ENCODE assay signal across 19 cellular contexts in genomic region chr1:115218034-115218405, GRCh38.
"Had no signal": no experiment of that assay in that cellular context is flagged by ENCODE, and none has a peak within 500 bp of the region (broad histone marks: within the 10 kb centered on the region; RNA-seq: fewer than 3 reads in every experiment).

No MANE protein-coding gene starts in this region.

- H3K4me3 ChIP-seq: esophagus squamous epithelium, left lung, lung, prostate gland, sigmoid colon, skin epidermis, stomach, thoracic aorta, transverse colon had no signal

- H3K27me3 ChIP-seq: esophagus squamous epithelium, left lung, sigmoid colon, stomach, transverse colon had no signal

- H3K9me3 ChIP-seq: esophagus squamous epithelium, left lung, prostate gland, sigmoid colon, stomach, thoracic aorta, transverse colon had no signal

- H3K27ac ChIP-seq: epithelial cell of prostate, left lung, parathyroid adenoma, prostate gland, skin epidermis, thoracic aorta, transverse colon had no signal

- H3K4me1 ChIP-seq: left lung, parathyroid adenoma, prostate gland, sigmoid colon, stomach, transverse colon had no signal

- DNase-seq: effector memory CD8-positive, alpha-beta T cell; esophagus squamous epithelium; hypothalamus; kidney glomerular epithelial cell; left lung; naive thymus-derived CD4-positive, alpha-beta T cell; nephron progenitor cell; sigmoid colon; stimulated activated CD4-positive, alpha-beta T cell treated with anti-CD3 and anti-CD28 coated beads, Interleukin-12 subunit alpha, Interleukin-12 subunit beta, amount 100 ng/mL, for 4 hours; stimulated activated naive CD4-positive, alpha-beta T cell; stomach; substantia nigra; transverse colon had no signal

- ATAC-seq: effector memory CD8-positive, alpha-beta T cell; left lung; naive thymus-derived CD4-positive, alpha-beta T cell had no signal
